Comparison of ENCODE assay signal across 8 cellular contexts in the genomic region with DNA sequence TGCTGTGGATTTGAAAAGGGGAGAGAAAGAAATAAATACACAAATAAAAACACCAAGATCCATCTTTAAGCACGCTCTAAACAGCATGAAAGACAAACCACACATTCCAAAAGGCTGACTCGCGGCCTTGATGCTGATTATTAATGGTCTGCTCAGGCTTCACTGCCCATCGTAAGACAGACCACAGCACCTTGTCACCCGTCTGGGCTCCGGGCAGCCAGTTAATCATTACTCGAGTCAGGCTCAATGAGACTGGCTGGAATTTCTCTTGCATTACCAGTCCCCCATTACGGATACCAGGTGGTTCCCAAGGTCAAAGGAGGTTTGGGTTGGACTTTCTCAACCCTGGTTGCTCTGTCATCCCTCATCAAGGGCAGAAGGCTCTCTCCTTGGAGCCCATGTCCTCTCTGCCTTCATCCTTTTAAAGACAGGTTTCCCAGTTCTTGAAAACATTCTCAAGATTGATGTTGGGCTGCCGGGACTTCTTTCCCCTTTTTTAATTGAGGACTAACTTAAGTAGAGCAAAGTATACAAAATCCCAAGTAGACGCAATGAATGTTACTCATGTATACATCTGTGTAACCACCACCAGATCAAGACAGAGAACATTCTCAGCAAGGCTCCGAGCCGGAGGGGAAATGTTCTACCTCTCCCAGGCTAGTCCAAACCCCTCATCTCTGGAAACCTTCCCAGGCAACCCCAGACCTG. TPM values are rescaled to one million over a fixed set of nuclear protein-coding genes. Genes with fewer than 3 reads are reported as not detected.
DNase-seq lines count a peak whose midpoint lies in the region; ATAC-seq and TF ChIP-seq lines count a peak whose summit lies in the region.

No MANE protein-coding gene starts in this region.

- H3K9me3 Mint-ChIP-seq in CD4-positive, CD25-positive, alpha-beta regulatory T cell: peaks cover 0 to 2% (median 0%) of the 10 kb centered on the region in 7 donors
- H3K9me3 Mint-ChIP-seq in IgD-negative memory B cell: no peaks in the 10 kb centered on the region
- no peaks in the 10 kb centered on the region for H3K9me3 Mint-ChIP-seq in naive thymus-derived CD8-positive, alpha-beta T cell

- no peak overlapping the region for H3K27ac ChIP-seq in CD4-positive, CD25-positive, alpha-beta regulatory T cell (ENCODE audit: insufficient read depth, low read length, poor library complexity, severe bottlenecking)
- H3K27ac ChIP-seq in duodenal mucosa (ENCODE audit: low read depth, low read length): no peak overlapping the region

- no peaks in the 10 kb centered on the region for H3K27me3 Mint-ChIP-seq in CD4-positive, CD25-positive, alpha-beta regulatory T cell
- no peaks in the 10 kb centered on the region for H3K27me3 Mint-ChIP-seq in IgD-negative memory B cell
- peaks cover 0 to 23% (median 0%) of the 10 kb centered on the region in 5 donors for H3K27me3 Mint-ChIP-seq in naive thymus-derived CD8-positive, alpha-beta T cell

- peak overlapping the region; percentile 52 to 99 (median 96) for H3K27ac Mint-ChIP-seq in CD4-positive, CD25-positive, alpha-beta regulatory T cell
- peak overlapping the region in 2 of 3 donors; percentile 94 for H3K27ac Mint-ChIP-seq in IgD-negative memory B cell
- H3K27ac Mint-ChIP-seq in naive thymus-derived CD8-positive, alpha-beta T cell: peak overlapping the region in 8 of 10 donors; percentile 43 to 98 (median 94)

- H3K27me3 ChIP-seq in CD4-positive, CD25-positive, alpha-beta regulatory T cell (ENCODE audit: control insufficient read depth, insufficient read depth, low read length): no peaks in the 10 kb centered on the region
- H3K27me3 ChIP-seq in duodenal mucosa (ENCODE audit: control insufficient read depth in 1 of 2, insufficient read depth in 2 of 2, low read length in 2 of 2): no peaks in the 10 kb centered on the region

- no peak for TF ChIP-seq POLR2A in lower leg skin (IDR thresholded peaks at IDR 0.05)

- peak overlapping the region; percentile 18 for H3K4me3 ChIP-seq in CD4-positive, CD25-positive, alpha-beta regulatory T cell (ENCODE audit: low read depth, low read length)
- peak overlapping the region; percentile 1 to 4 for H3K4me3 ChIP-seq in duodenal mucosa (ENCODE audit: low read depth in 1 of 2, low read length in 2 of 2)
- H3K4me3 ChIP-seq in lower leg skin (ENCODE audit: low read depth, poor library complexity, severe bottlenecking): no peak overlapping the region

- H3K4me1 Mint-ChIP-seq in CD4-positive, CD25-positive, alpha-beta regulatory T cell: peaks cover 26 to 99% (median 76%) of the 10 kb centered on the region in 4 donors
- peaks cover 36 to 51% (median 37%) of the 10 kb centered on the region in 3 donors for H3K4me1 Mint-ChIP-seq in IgD-negative memory B cell
- peaks cover 35 to 96% (median 90%) of the 10 kb centered on the region in 4 donors for H3K4me1 Mint-ChIP-seq in naive thymus-derived CD8-positive, alpha-beta T cell

- H3K4me1 ChIP-seq in CD4-positive, CD25-positive, alpha-beta regulatory T cell (ENCODE audit: control insufficient read depth, insufficient read depth, low read length, poor library complexity, severe bottlenecking): peaks cover 100% of the 10 kb centered on the region
- H3K4me1 ChIP-seq in duodenal mucosa (ENCODE audit: control insufficient read depth in 1 of 2, insufficient read depth in 2 of 2, low read length in 2 of 2): peaks cover 95 to 97% of the 10 kb centered on the region in 2 donors

- intact Hi-C loops in lower leg skin (cut with DNase I; ENCODE audit: low total_unique reads): no loop called here

- no peak for ATAC-seq in CD4-positive, CD25-positive, alpha-beta regulatory T cell (ENCODE audit: low read depth in 2 of 2)
- ATAC-seq in naive thymus-derived CD8-positive, alpha-beta T cell: no peak
- ATAC-seq in GM18519 (IDR thresholded peaks at IDR 0.05; ENCODE audit: low FRiP score, unreplicated experiment) (no peak), HG02840 (IDR thresholded peaks at IDR 0.05; ENCODE audit: low FRiP score, unreplicated experiment) (no peak)

- H3K36me3 Mint-ChIP-seq in CD4-positive, CD25-positive, alpha-beta regulatory T cell: peaks cover 19% of the 10 kb centered on the region
- H3K36me3 Mint-ChIP-seq in IgD-negative memory B cell: no peaks in the 10 kb centered on the region
- H3K36me3 Mint-ChIP-seq in naive thymus-derived CD8-positive, alpha-beta T cell: peaks cover 0 to 6% (median 2%) of the 10 kb centered on the region in 3 donors

- peaks cover 9% of the 10 kb centered on the region for H3K36me3 ChIP-seq in CD4-positive, CD25-positive, alpha-beta regulatory T cell (ENCODE audit: control insufficient read depth, insufficient read depth, low read length)
- peaks cover 5 to 37% of the 10 kb centered on the region in 2 donors for H3K36me3 ChIP-seq in duodenal mucosa (ENCODE audit: control insufficient read depth in 1 of 2, insufficient read depth in 2 of 2, low read length in 2 of 2)

- WGBS in lower leg skin, 2 donors: 67% methylated on average over 12 of the region's 12 CpGs

- POLR2A ChIA-PET in naive thymus-derived CD8-positive, alpha-beta T cell (lab: Charles Lee): interaction anchor here (3.1 to 3.2 kb wide), 2 partner anchors 9 to 13 kb away, joined by 35 to 71 read pairs; partner anchors contain the start of gene SMAD7

- no peak for TF ChIP-seq CTCF in lower leg skin (IDR thresholded peaks at IDR 0.05)

- DNase-seq in CD4-positive, CD25-positive, alpha-beta regulatory T cell: no peak
- DNase-seq in naive thymus-derived CD8-positive, alpha-beta T cell: no peak
- DNase-seq in NCI-H345 treated with DMSO at 0.1 percent for 48 hours (lab: John Stamatoyannopoulos, UW; ENCODE audit: unreplicated experiment): no peak
- no peak for DNase-seq in lower leg skin (ENCODE audit: low spot score in 2 of 2)

- peak overlapping the region in 3 of 4 donors; percentile 88 to 92 (median 92) for H3K4me3 Mint-ChIP-seq in CD4-positive, CD25-positive, alpha-beta regulatory T cell
- H3K4me3 Mint-ChIP-seq in IgD-negative memory B cell: peak overlapping the region in 2 of 4 donors; percentile 22
- H3K4me3 Mint-ChIP-seq in naive thymus-derived CD8-positive, alpha-beta T cell: peak overlapping the region in 8 of 10 donors; percentile 43 to 87 (median 73)

- H3K9ac ChIP-seq in duodenal mucosa (ENCODE audit: low read depth in 1 of 2, low read length in 2 of 2): no peak overlapping the region

- no peaks in the 10 kb centered on the region for H3K9me3 ChIP-seq in CD4-positive, CD25-positive, alpha-beta regulatory T cell (ENCODE audit: control insufficient read depth in 2 of 2, low read length in 2 of 2)
- no peaks in the 10 kb centered on the region for H3K9me3 ChIP-seq in duodenal mucosa (ENCODE audit: control insufficient read depth in 1 of 2, low read length in 2 of 2)

RNA-seq across cellular contexts. Expression of gene SMAD7, which starts 8.1 kb away (rescaled TPM):
- total RNA-seq in CD4-positive, CD25-positive, alpha-beta regulatory T cell: 64.0 TPM
- 1 to 10 TPM; 1.7 to 7.2 (median 6.3) TPM for polyA plus RNA-seq in CD4-positive, CD25-positive, alpha-beta regulatory T cell
- polyA plus RNA-seq in IgD-negative memory B cell: 0.48 TPM
- 10 to 100 TPM; 30.9 to 32.5 TPM for total RNA-seq in naive thymus-derived CD8-positive, alpha-beta T cell
- polyA plus RNA-seq in naive thymus-derived CD8-positive, alpha-beta T cell: 1 to 10 TPM; 2.3 to 4.9 (median 4.8) TPM
- total RNA-seq in lower leg skin: 10 to 100 TPM; 19.6 to 23.9 (median 20.7) TPM
